12 cellular contexts compared by ENCODE assay signal in the genomic region with DNA sequence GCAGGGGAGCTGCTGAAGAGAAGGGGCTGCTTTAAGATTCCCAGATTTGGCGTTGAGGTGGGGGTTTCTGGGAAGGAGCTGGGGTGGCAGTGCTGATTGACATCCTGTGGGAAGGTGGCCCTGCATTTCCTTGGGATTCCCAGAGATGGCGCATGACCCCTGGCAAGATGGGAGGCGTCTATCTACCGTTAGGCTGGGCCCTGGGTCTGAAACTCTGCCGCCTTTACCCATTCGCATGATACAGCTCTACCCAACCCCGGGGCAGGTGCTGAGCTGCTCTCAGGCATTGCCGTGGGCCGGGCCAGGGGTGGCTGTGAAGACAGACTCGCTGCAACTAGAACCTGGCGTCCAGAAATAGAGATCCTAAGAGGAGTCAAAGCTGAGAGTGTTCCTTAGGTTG. TPM values are rescaled to one million over a fixed set of nuclear protein-coding genes. Genes with fewer than 3 reads are reported as not detected.
DNase-seq lines count a peak whose midpoint lies in the region; ATAC-seq and TF ChIP-seq lines count a peak whose summit lies in the region.
"Had no signal": no experiment of that assay in that cellular context is flagged by ENCODE, and none has a peak within 500 bp of the region (broad histone marks: within the 10 kb centered on the region; RNA-seq: fewer than 3 reads in every experiment).

No MANE protein-coding gene starts in this region.

- TF ChIP-seq RAD21 in SK-N-SH (IDR thresholded peaks at IDR 0.05; ENCODE audit: low read length): peak; percentile 47

- DNase-seq in NCI-H82 (lab: John Stamatoyannopoulos, UW): peak; percentile 64
- DNase-seq in NCI-H82 treated with DMSO at 0.1 percent for 48 hours (lab: John Stamatoyannopoulos, UW; ENCODE audit: unreplicated experiment): no peak
- peak; percentile 71 for DNase-seq in SK-N-SH
- no peak for DNase-seq in heart left ventricle
- no peak for DNase-seq in transverse colon
- DNase-seq: hippocampal formation, Karpas-422, NCI-H524 treated with DMSO at 0.1 percent for 48 hours had no signal

- peaks cover 0 to 3% of the 10 kb centered on the region in 2 experiments for H3K36me3 ChIP-seq in SK-N-SH (replicated peaks in 1 of 2; ENCODE audit: control insufficient read depth in 1 of 2, insufficient read depth in 2 of 2, low read length in 1 of 2)
- no peaks in the 10 kb centered on the region for H3K36me3 ChIP-seq in heart left ventricle
- H3K36me3 ChIP-seq in transverse colon: no peaks in the 10 kb centered on the region

- TF ChIP-seq EP300 in SK-N-SH (IDR thresholded peaks at IDR 0.05; ENCODE audit: borderline replicate concordance in 1 of 2, low read depth in 1 of 2, low read length in 1 of 2) (no peak), transverse colon (IDR thresholded peaks at IDR 0.05; ENCODE audit: low read depth) (no peak)

- no peaks in the 10 kb centered on the region for H4K20me1 ChIP-seq in SK-N-SH (ENCODE audit: insufficient read depth)

- POLR2A ChIA-PET in SK-N-SH (lab: Yijun Ruan, JAX): interaction anchor here (1.2 kb wide), 1 partner anchor 14 kb away, joined by 3 read pairs; a partner anchor contains a TSS

- H3K4me3 ChIP-seq in SK-N-SH (ENCODE audit: low read depth in 2 of 2, low read length in 1 of 2): no peak overlapping the region
- no peak overlapping the region for H3K4me3 ChIP-seq in heart left ventricle
- H3K4me3 ChIP-seq in transverse colon: no peak overlapping the region

- no peaks in the 10 kb centered on the region for H3K9me2 ChIP-seq in SK-N-SH

- H3K4me2 ChIP-seq in SK-N-SH: no peak overlapping the region

- no peak overlapping the region for H2AFZ ChIP-seq in SK-N-SH (ENCODE audit: low read depth)

- 73% methylated on average over 11 of the region's 11 CpGs for WGBS in SK-N-SH (ENCODE audit: low lambda C conversion rate)
- 48 to 59% (median 57%) methylated on average over 11 of the region's 11 CpGs for WGBS in heart left ventricle, 4 donors
- WGBS in transverse colon (ENCODE audit: low coverage in 1 of 2), 2 donors: 53% methylated on average over 11 of the region's 11 CpGs; no CpG with 5 or more reads in 1 of the 2 donors

- H3K4me1 ChIP-seq in SK-N-SH (ENCODE audit: control insufficient read depth in 1 of 2, insufficient read depth in 2 of 2, low read depth in 1 of 2, low read length in 1 of 2) (no peaks in the 10 kb centered on the region), heart left ventricle (peaks cover 0 to 46% (median 14%) of the 10 kb centered on the region in 12 donors), transverse colon (no peaks in the 10 kb centered on the region)

- intact Hi-C loops in heart left ventricle (cut with DNase I): no loop called here
- intact Hi-C loops in transverse colon (cut with DNase I; ENCODE audit: low total_unique reads): no loop called here

- no peaks in the 10 kb centered on the region for H3F3A ChIP-seq in SK-N-SH (replicated peaks; ENCODE audit: insufficient read depth)

- ATAC-seq in heart left ventricle (peak in 3 of 4 donors; percentile 5 to 19 (median 13)), HG03095 (IDR thresholded peaks at IDR 0.05; ENCODE audit: unreplicated experiment) (no peak), GM19324 (IDR thresholded peaks at IDR 0.05; ENCODE audit: low FRiP score, unreplicated experiment) (no peak), HG03439 (IDR thresholded peaks at IDR 0.05; ENCODE audit: unreplicated experiment) (no peak)

- H3K27me3 ChIP-seq in SK-N-SH (ENCODE audit: insufficient read depth) (no peaks in the 10 kb centered on the region), heart left ventricle (no peaks in the 10 kb centered on the region), transverse colon (no peaks in the 10 kb centered on the region)

- CTCF ChIA-PET in SK-N-SH (lab: Yijun Ruan, JAX): interaction anchor here (1.0 to 2.7 kb wide), 4 partner anchors 9 to 25 kb away, joined by 4 to 12 read pairs (median 4); no protein-coding TSS in a partner anchor

- H3K9me3 ChIP-seq in SK-N-SH (no peaks in the 10 kb centered on the region), heart left ventricle (no peaks in the 10 kb centered on the region), transverse colon (no peaks in the 10 kb centered on the region)

- H3K9ac ChIP-seq in SK-N-SH: no peak overlapping the region

- no peak overlapping the region for H3K27ac ChIP-seq in SK-N-SH (ENCODE audit: low read depth in 2 of 2, low read length in 1 of 2)
- peak overlapping the region in 7 of 12 donors; percentile 50 to 89 (median 70) for H3K27ac ChIP-seq in heart left ventricle
- H3K27ac ChIP-seq in transverse colon: no peak overlapping the region

- TF ChIP-seq CTCF in SK-N-SH (IDR thresholded peaks at IDR 0.05) (peak; percentile 39), heart left ventricle (IDR thresholded peaks at IDR 0.05) (peak in 2 of 12 donors; percentile 9 to 13), transverse colon (IDR thresholded peaks at IDR 0.05) (peak in 4 of 5 experiments; percentile 6 to 33 (median 29))

- no peaks in the 10 kb centered on the region for H3K79me2 ChIP-seq in SK-N-SH (ENCODE audit: insufficient read depth)

- in situ Hi-C loops in transverse colon (cut with MboI; ENCODE audit: low pct_ligation_motif_present in 1 of 4, low pct_unique_long_range_greater_than_20kb in 1 of 4, low sequenced_read_pairs in 3 of 4): no loop called here

- TF ChIP-seq POLR2A in heart left ventricle (IDR thresholded peaks at IDR 0.05): no peak
- no peak for TF ChIP-seq POLR2A in transverse colon (IDR thresholded peaks at IDR 0.05)

TF ChIP-seq in SK-N-SH, 30 proteins besides CTCF, POLR2A, EP300 and RAD21 (continues in another document):
- TF ChIP-seq SMC3 (IDR thresholded peaks at IDR 0.05; ENCODE audit: low read depth, low read length) (peak; percentile 24; the same call in 1 of the 2 replicates), FOSL2 (IDR thresholded peaks at IDR 0.05; ENCODE audit: borderline replicate concordance, low read depth) (no peak), YY1 (IDR thresholded peaks at IDR 0.05; ENCODE audit: low read depth) (no peak), NFIC (IDR thresholded peaks at IDR 0.05; ENCODE audit: borderline replicate concordance) (no peak), GATA2 (CRISPR knock-in tag; IDR thresholded peaks at IDR 0.05) (no peak), NRF1 (IDR thresholded peaks at IDR 0.05; ENCODE audit: low read depth, low read length) (no peak), GABPA (IDR thresholded peaks at IDR 0.05; ENCODE audit: low read depth) (no peak), FOXJ3 (CRISPR knock-in tag; IDR thresholded peaks at IDR 0.05) (no peak), POLR2AphosphoS5 (IDR thresholded peaks at IDR 0.05; ENCODE audit: low read depth, low read length) (no peak)
- TF ChIP-seq, protein P1, sequence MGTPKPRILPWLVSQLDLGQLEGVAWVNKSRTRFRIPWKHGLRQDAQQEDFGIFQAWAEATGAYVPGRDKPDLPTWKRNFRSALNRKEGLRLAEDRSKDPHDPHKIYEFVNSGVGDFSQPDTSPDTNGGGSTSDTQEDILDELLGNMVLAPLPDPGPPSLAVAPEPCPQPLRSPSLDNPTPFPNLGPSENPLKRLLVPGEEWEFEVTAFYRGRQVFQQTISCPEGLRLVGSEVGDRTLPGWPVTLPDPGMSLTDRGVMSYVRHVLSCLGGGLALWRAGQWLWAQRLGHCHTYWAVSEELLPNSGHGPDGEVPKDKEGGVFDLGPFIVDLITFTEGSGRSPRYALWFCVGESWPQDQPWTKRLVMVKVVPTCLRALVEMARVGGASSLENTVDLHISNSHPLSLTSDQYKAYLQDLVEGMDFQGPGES (IDR thresholded peaks at IDR 0.05; ENCODE audit: low read depth, low read length): no peak

RNA-seq across cellular contexts. Expression of a gene that starts 9.9 kb away (rescaled TPM):
- polyA plus RNA-seq in SK-N-SH (2012; rRNA removed): 14.7 and 15.7 TPM in 2 replicates
- polyA plus RNA-seq in SK-N-SH (2012; cell fraction: cytosol; rRNA removed): 4.4 and 8.4 TPM in 2 replicates
- polyA plus RNA-seq in SK-N-SH (2012; cell fraction: nucleus; rRNA removed): 42.1 and 57.2 TPM in 2 replicates
- 10 to 100 TPM; 17.5 to 26.8 (median 20.6) TPM for total RNA-seq in heart left ventricle
- 10 to 100 TPM; 22.3 to 41.2 TPM for polyA plus RNA-seq in heart left ventricle
- 10 to 100 TPM; 20.5 to 75.6 (median 47.3) TPM for total RNA-seq in transverse colon

RNA-seq across cellular contexts. Expression of a gene that starts 13.5 kb away (rescaled TPM):
- 0.03 and 0.18 TPM in 2 replicates for polyA plus RNA-seq in SK-N-SH (2012; rRNA removed)
- 0.06 and 0.09 TPM in 2 replicates for polyA plus RNA-seq in SK-N-SH (2012; cell fraction: cytosol; rRNA removed)
- polyA plus RNA-seq in SK-N-SH (2012; cell fraction: nucleus; rRNA removed): 0.24 and 0.32 TPM in 2 replicates
- 1 to 10 TPM in 6 of 9 donors, under 1 TPM in 3; 0.76 to 9.5 (median 1.4) TPM for total RNA-seq in heart left ventricle
- polyA plus RNA-seq in heart left ventricle: 1 to 10 TPM; 1.7 to 4.4 TPM
- 1 to 10 TPM in 1 of 4 donors, under 1 TPM in 2, not detected in 1; 0.27 to 2.9 (median 0.75) TPM for total RNA-seq in transverse colon
- total RNA-seq: cerebellum had no signal

RNA-seq across cellular contexts. Expression of a gene that starts 21.9 kb away (rescaled TPM):
- polyA plus RNA-seq in SK-N-SH (2012; rRNA removed) (116 and 176 TPM in 2 replicates), heart left ventricle (10 to 100 TPM; 46.5 to 48.8 TPM)
- 60.0 and 85.5 TPM in 2 replicates for polyA plus RNA-seq in SK-N-SH (2012; cell fraction: cytosol; rRNA removed)
- polyA plus RNA-seq in SK-N-SH (2012; cell fraction: nucleus; rRNA removed): 142 and 154 TPM in 2 replicates
- total RNA-seq in heart left ventricle (100 to 1,000 TPM in 1 of 9 donors, 10 to 100 TPM in 8; 22.6 to 227 (median 34.4) TPM), transverse colon (100 to 1,000 TPM; 258 to 306 (median 291) TPM)

RNA-seq across cellular contexts. Expression of a gene that starts 33.4 kb away (rescaled TPM):
- polyA plus RNA-seq in SK-N-SH (2012; rRNA removed) (17.0 and 17.2 TPM in 2 replicates), heart left ventricle (10 to 100 TPM; 14.7 to 21.8 TPM)
- 7.5 and 11.2 TPM in 2 replicates for polyA plus RNA-seq in SK-N-SH (2012; cell fraction: cytosol; rRNA removed)
- 29.1 and 45.4 TPM in 2 replicates for polyA plus RNA-seq in SK-N-SH (2012; cell fraction: nucleus; rRNA removed)
- total RNA-seq in heart left ventricle (10 to 100 TPM in 8 of 9 donors, 1 to 10 TPM in 1; 9.3 to 28.5 (median 15.4) TPM), transverse colon (10 to 100 TPM; 10.3 to 15.3 (median 14.4) TPM)

RNA-seq across cellular contexts. Expression of a gene that starts 33.5 kb away (rescaled TPM):
- polyA plus RNA-seq in SK-N-SH (2012; rRNA removed) (16.2 and 16.5 TPM in 2 replicates), heart left ventricle (10 to 100 TPM; 16.0 to 20.8 TPM)
- 6.3 and 9.8 TPM in 2 replicates for polyA plus RNA-seq in SK-N-SH (2012; cell fraction: cytosol; rRNA removed)
- polyA plus RNA-seq in SK-N-SH (2012; cell fraction: nucleus; rRNA removed): 32.4 and 41.1 TPM in 2 replicates
- total RNA-seq in heart left ventricle (10 to 100 TPM in 7 of 9 donors, 1 to 10 TPM in 2; 6.5 to 20.8 (median 12.3) TPM), transverse colon (1 to 10 TPM in 3 of 4 donors, not detected in 1; 2.8 to 5.6 (median 4.2) TPM)

Comparison
In these comparisons a context has a peak if more than half of its experiments do, and no peak if none do; other contexts are left out.
1. DNase-seq: peak in NCI-H82 (single experiment) and SK-N-SH (single experiment); none in NCI-H82 treated with DMSO at 0.1 percent for 48 hours (single experiment), heart left ventricle (0 of 5) and transverse colon (single experiment).
2. H3K27ac ChIP-seq: peak in heart left ventricle (7 of 12); none in SK-N-SH (0 of 2) and transverse colon (0 of 4).
3. ATAC-seq: peak in heart left ventricle (3 of 4); none in HG03095 (single experiment), GM19324 (single experiment) and HG03439 (single experiment).